8 cellular contexts compared by ENCODE assay signal in genomic region chr9:105385372-105385985, GRCh38.
DNase-seq lines count a peak whose midpoint lies in the region; ATAC-seq and TF ChIP-seq lines count a peak whose summit lies in the region.

No MANE protein-coding gene starts in this region.

- TF ChIP-seq CTCF in natural killer cell (IDR thresholded peaks at IDR 0.05) = no peak

- peaks cover 2% of the 10 kb centered on the region for H3K36me3 Mint-ChIP-seq in activated naive CD4-positive, alpha-beta T cell treated with anti-CD3 and anti-CD28 coated beads, Interleukin-2, amount 10 ng/mL, durations not matched to agents 7 days and 5 days
- H3K36me3 Mint-ChIP-seq in natural killer cell = no peaks in the 10 kb centered on the region

- H3K9me3 ChIP-seq in KOPT-K1 (ENCODE audit: insufficient read depth, low read length, poor library complexity, severe bottlenecking) = no peaks in the 10 kb centered on the region

- H3K27ac ChIP-seq in KOPT-K1 (ENCODE audit: low read depth, low read length, poor library complexity, severe bottlenecking) = peak overlapping the region; percentile 78

- H3K4me3 Mint-ChIP-seq in activated naive CD4-positive, alpha-beta T cell treated with anti-CD3 and anti-CD28 coated beads, Interleukin-2, amount 10 ng/mL, durations not matched to agents 7 days and 5 days = peak overlapping the region; percentile 82
- H3K4me3 Mint-ChIP-seq in natural killer cell = peak overlapping the region; percentile 93

- peaks cover 24% of the 10 kb centered on the region for H3K4me1 Mint-ChIP-seq in activated naive CD4-positive, alpha-beta T cell treated with anti-CD3 and anti-CD28 coated beads, Interleukin-2, amount 10 ng/mL, durations not matched to agents 7 days and 5 days
- peaks cover 15 to 19% of the 10 kb centered on the region in 2 donors for H3K4me1 Mint-ChIP-seq in natural killer cell

- peak overlapping the region; percentile 84 for H3K27ac Mint-ChIP-seq in activated naive CD4-positive, alpha-beta T cell treated with anti-CD3 and anti-CD28 coated beads, Interleukin-2, amount 10 ng/mL, durations not matched to agents 7 days and 5 days
- H3K27ac Mint-ChIP-seq in natural killer cell = peak overlapping the region; percentile 19 to 81

- DNase-seq in activated naive CD4-positive, alpha-beta T cell treated with anti-CD3 and anti-CD28 coated beads, Interleukin-2, amount 10 ng/mL, durations not matched to agents 7 days and 5 days = peak; percentile 51
- DNase-seq in natural killer cell = no peak
- no peak for DNase-seq in NCI-H82 (lab: John Stamatoyannopoulos, UW)
- no peak for DNase-seq in kidney glomerular epithelial cell (lab: John Stamatoyannopoulos, UW)
- DNase-seq in D341Med (ENCODE audit: low spot score) = no peak

- CTCF ChIA-PET in activated naive CD4-positive, alpha-beta T cell treated with anti-CD3 and anti-CD28 coated beads, Interleukin-2, amount 10 ng/mL, durations not matched to agents 7 days and 5 days (lab: Charles Lee) = interaction anchor here (0.7 to 1.7 kb wide), 2 partner anchors 20 to 30 kb away, joined by 3 to 5 read pairs; no protein-coding TSS in a partner anchor

- no peaks in the 10 kb centered on the region for H3K36me3 ChIP-seq in KOPT-K1 (ENCODE audit: insufficient read depth, low read length)

- H3K27me3 Mint-ChIP-seq in activated naive CD4-positive, alpha-beta T cell treated with anti-CD3 and anti-CD28 coated beads, Interleukin-2, amount 10 ng/mL, durations not matched to agents 7 days and 5 days = no peaks in the 10 kb centered on the region
- H3K27me3 Mint-ChIP-seq in natural killer cell (ENCODE audit: low read depth in 2 of 2) = no peaks in the 10 kb centered on the region

- H3K9me3 Mint-ChIP-seq in activated naive CD4-positive, alpha-beta T cell treated with anti-CD3 and anti-CD28 coated beads, Interleukin-2, amount 10 ng/mL, durations not matched to agents 7 days and 5 days = no peaks in the 10 kb centered on the region
- H3K9me3 Mint-ChIP-seq in natural killer cell = no peaks in the 10 kb centered on the region

- ATAC-seq in GM18499 (IDR thresholded peaks at IDR 0.05; ENCODE audit: insufficient read depth, unreplicated experiment) = peak; percentile 96
- ATAC-seq in GM21723 (IDR thresholded peaks at IDR 0.05; ENCODE audit: unreplicated experiment) = peak; percentile 100
- peak; percentile 61 to 86 (median 75) for ATAC-seq in natural killer cell

- intact Hi-C loops in natural killer cell (cut with micrococcal nuclease) = no loop called here
